In the genomic region with DNA sequence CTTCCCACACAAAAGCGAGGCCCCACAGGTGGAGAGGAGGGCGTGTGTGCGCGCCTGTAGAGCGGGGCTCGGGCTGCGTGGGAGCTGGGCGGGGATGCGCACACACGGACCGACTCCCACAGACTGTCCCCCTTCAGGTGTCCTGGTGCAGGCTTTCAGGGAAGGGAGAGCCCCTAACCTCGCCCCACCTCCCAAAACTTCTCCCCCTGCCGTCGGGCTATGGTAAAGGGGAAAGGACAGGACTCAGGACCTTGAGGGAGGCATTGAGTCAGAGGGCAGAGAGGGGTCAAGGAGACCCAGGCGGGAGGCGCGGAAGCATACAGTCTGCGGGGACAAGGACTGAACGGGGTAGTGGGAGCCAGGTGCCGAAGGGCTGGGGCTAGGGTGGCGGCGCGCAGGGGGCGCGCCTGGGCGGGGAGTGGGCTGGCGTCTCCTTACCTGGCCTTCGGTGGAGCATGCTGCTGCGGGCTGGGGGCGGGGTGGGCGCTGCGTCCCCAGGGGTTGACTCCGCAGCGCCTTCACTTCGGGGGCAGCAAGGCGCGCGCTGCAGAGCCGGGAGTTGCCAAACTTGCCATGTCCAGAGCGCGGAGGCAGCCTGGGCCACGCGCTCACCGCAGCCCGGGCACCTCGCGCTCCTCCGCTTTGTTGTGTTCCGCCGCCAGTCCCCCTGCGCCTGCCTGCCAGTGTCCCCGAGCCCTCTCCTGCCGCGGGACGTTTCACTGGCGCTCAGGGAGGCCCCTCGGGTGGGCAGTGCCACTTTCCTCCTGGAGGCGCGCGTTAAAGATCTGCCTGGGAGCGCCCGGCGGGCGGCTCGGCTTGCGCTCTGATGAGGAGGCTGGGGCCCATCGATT, we compare ENCODE assay signal across 9 cellular contexts.
DNase-seq lines count a peak whose midpoint lies in the region; ATAC-seq and TF ChIP-seq lines count a peak whose summit lies in the region.
"Had no signal": no experiment of that assay in that cellular context is flagged by ENCODE, and none has a peak within 500 bp of the region (broad histone marks: within the 10 kb centered on the region; RNA-seq: fewer than 3 reads in every experiment).

No MANE protein-coding gene starts in this region.

- H3K27ac Mint-ChIP-seq in endodermal cell: no peak overlapping the region
- H3K27ac Mint-ChIP-seq: activated naive CD4-positive, alpha-beta T cell treated with anti-CD3 and anti-CD28 coated beads, Interleukin-2, amount 50 U/mL, for 24 hours had no signal

- H3K79me1 ChIP-seq in mesendoderm (ENCODE audit: low read length): no peaks in the 10 kb centered on the region

- DNase-seq in AG04450 (ENCODE audit: low read depth, low spot score) (no peak), M059J (ENCODE audit: low read depth) (peak; percentile 57), endodermal cell (peak; percentile 91), mesendoderm (peak; percentile 87), globus pallidus (ENCODE audit: low spot score) (no peak), T1000 (lab: John Stamatoyannopoulos, UW) (no peak), GM19240 (ENCODE audit: insufficient read length, low spot score) (no peak)

- H3K36me3 Mint-ChIP-seq in endodermal cell (ENCODE audit: low read depth): no peaks in the 10 kb centered on the region
- H3K36me3 Mint-ChIP-seq: activated naive CD4-positive, alpha-beta T cell treated with anti-CD3 and anti-CD28 coated beads, Interleukin-2, amount 50 U/mL, for 24 hours had no signal

- H4K5ac ChIP-seq in mesendoderm (ENCODE audit: low read length): no peak overlapping the region

- H2BK120ac ChIP-seq in mesendoderm (ENCODE audit: low read depth, low read length): no peak overlapping the region

- H3K36me3 ChIP-seq in endodermal cell (ENCODE audit: control insufficient read depth, insufficient read depth, low read length) (no peaks in the 10 kb centered on the region), mesendoderm (ENCODE audit: control insufficient read depth, insufficient read depth, low read length) (no peaks in the 10 kb centered on the region)

- H3K4me3 Mint-ChIP-seq in endodermal cell: peak overlapping the region; percentile 71
- H3K4me3 Mint-ChIP-seq: activated naive CD4-positive, alpha-beta T cell treated with anti-CD3 and anti-CD28 coated beads, Interleukin-2, amount 50 U/mL, for 24 hours had no signal

- peak; percentile 49 for TF ChIP-seq CTCF in AG04450 (IDR thresholded peaks at IDR 0.05; ENCODE audit: low read depth, low read length)
- TF ChIP-seq CTCF in endodermal cell (conservative IDR thresholded peaks at IDR 0.05): peak; percentile 71

- 5 to 6% methylated on average over 6 to 67 of the region's 67 CpGs for WGBS in endodermal cell (ENCODE audit: insufficient coverage in 1 of 2, insufficient read length in 1 of 2), 2 experiments
- no CpG with 5 or more reads among the region's 67 CpGs for WGBS in mesendoderm (ENCODE audit: extremely low coverage, insufficient coverage, low lambda C conversion rate)

- no peak overlapping the region for H3K18ac ChIP-seq in mesendoderm (ENCODE audit: low read length)

- no peak overlapping the region for H2BK5ac ChIP-seq in mesendoderm (ENCODE audit: low read length)

- ATAC-seq in GM18858 (IDR thresholded peaks at IDR 0.05; ENCODE audit: unreplicated experiment): no peak

- no peak overlapping the region for H2BK15ac ChIP-seq in mesendoderm (replicated peaks; ENCODE audit: low read depth)

- H2AK5ac ChIP-seq in mesendoderm (ENCODE audit: low read length): no peak overlapping the region

- H3K4ac ChIP-seq in mesendoderm (ENCODE audit: low read depth, low read length): no peak overlapping the region

- H3K27me3 ChIP-seq in AG04450 (ENCODE audit: control insufficient read depth, insufficient read depth, low read length) (no peaks in the 10 kb centered on the region), endodermal cell (ENCODE audit: control insufficient read depth, insufficient read depth, low read length, poor library complexity, severe bottlenecking) (peaks cover 15% of the 10 kb centered on the region), mesendoderm (ENCODE audit: insufficient read depth, low read length, poor library complexity) (no peaks in the 10 kb centered on the region)

- H3K79me2 ChIP-seq in mesendoderm (ENCODE audit: control insufficient read depth, insufficient read depth, low read length): no peaks in the 10 kb centered on the region

- no peaks in the 10 kb centered on the region for H3K9me3 Mint-ChIP-seq in endodermal cell

- no peak overlapping the region for H4K8ac ChIP-seq in mesendoderm (ENCODE audit: low read depth, low read length)

- H3K9ac ChIP-seq in endodermal cell (ENCODE audit: extremely low read depth, low read length, poor library complexity, severe bottlenecking) (no peak overlapping the region), mesendoderm (ENCODE audit: low read length) (peak overlapping the region; percentile 64)

- H3K9me3 ChIP-seq in AG04450 (ENCODE audit: control insufficient read depth, insufficient read depth, low read length) (no peaks in the 10 kb centered on the region; the same call in 1 of the 2 replicates), endodermal cell (ENCODE audit: control insufficient read depth, low read length) (no peaks in the 10 kb centered on the region)

- no peak overlapping the region for H3K23ac ChIP-seq in mesendoderm (ENCODE audit: low read length)

- H3K4me3 ChIP-seq in AG04450 (ENCODE audit: low read depth, low read length) (peak overlapping the region; percentile 74), endodermal cell (ENCODE audit: low read length) (peak overlapping the region; percentile 82), mesendoderm (ENCODE audit: low read length) (peak overlapping the region; percentile 51)

- H3K56ac ChIP-seq in mesendoderm (ENCODE audit: low read length): peak overlapping the region; percentile 73

- peaks cover 18% of the 10 kb centered on the region for H3K27me3 Mint-ChIP-seq in endodermal cell (ENCODE audit: insufficient read depth)

- peaks cover 14% of the 10 kb centered on the region for H3K4me1 Mint-ChIP-seq in endodermal cell
- H3K4me1 Mint-ChIP-seq: activated naive CD4-positive, alpha-beta T cell treated with anti-CD3 and anti-CD28 coated beads, Interleukin-2, amount 50 U/mL, for 24 hours had no signal

- CTCF ChIA-PET in AG04450 (lab: Charles Lee): interaction anchor here (0.6 to 1.5 kb wide), 6 partner anchors 13 to 578 kb away, joined by 3 to 10 read pairs (median 6); a partner anchor contains a TSS

- H3K4me2 ChIP-seq in mesendoderm (ENCODE audit: low read length): peak overlapping the region; percentile 75

- POLR2A ChIA-PET in AG04450 (lab: Yijun Ruan, JAX): interaction anchor here (0.6 kb wide), 1 partner anchor 52 kb away, joined by 5 read pairs; no protein-coding TSS in a partner anchor

- H3K27ac ChIP-seq in AG04450 (ENCODE audit: low read depth, low read length): peak overlapping the region; percentile 33
- no peak overlapping the region for H3K27ac ChIP-seq in endodermal cell (ENCODE audit: low read depth, low read length)
- H3K27ac ChIP-seq in mesendoderm (ENCODE audit: low read depth, low read length): no peak overlapping the region

- H3K4me1 ChIP-seq in endodermal cell (ENCODE audit: control insufficient read depth, insufficient read depth, low read length) (peaks cover 3% of the 10 kb centered on the region), mesendoderm (ENCODE audit: control insufficient read depth, low read depth, low read length) (no peaks in the 10 kb centered on the region)

Comparison
In these comparisons a context has a peak if more than half of its experiments do, and no peak if none do; other contexts are left out.
1. DNase-seq: peak in M059J (single experiment), endodermal cell (single experiment) and mesendoderm (single experiment); none in AG04450 (single experiment), globus pallidus (single experiment), T1000 (single experiment) and GM19240 (single experiment).
2. Peak in every context shown above with its lines, with median percentiles within 50 percentile points of each other: H3K4me3 ChIP-seq.